ENCODE assay signal across 8 cellular contexts in the genomic region with DNA sequence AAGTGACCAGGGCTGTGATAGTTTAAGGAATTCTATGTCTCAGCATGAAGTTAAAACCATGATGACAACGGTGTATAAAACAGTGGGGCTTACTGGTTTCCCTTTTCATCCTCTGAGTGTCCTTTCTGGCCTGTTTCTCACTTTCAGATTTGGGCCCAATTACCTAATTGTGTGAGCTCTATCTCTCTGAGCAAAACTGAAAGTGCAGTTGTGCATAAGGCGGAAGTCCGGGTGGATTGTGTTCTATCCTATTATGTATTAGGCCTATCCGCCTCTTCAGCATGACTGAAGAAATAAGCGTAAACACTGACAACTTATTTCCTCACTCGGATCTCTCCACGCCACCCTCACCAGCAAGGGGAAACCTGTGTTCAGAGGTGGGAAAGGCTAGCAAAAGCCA. TPM values are rescaled to one million over a fixed set of nuclear protein-coding genes. Genes with fewer than 3 reads are reported as not detected.
A peak's percentile ranks its signal among the peaks of the same experiment; 100 is the strongest.
DNase-seq lines count a peak whose midpoint lies in the region; ATAC-seq, FAIRE-seq and TF ChIP-seq lines count a peak whose summit lies in the region.
"Not testable (repeated sequence)": the region's sequence is repeated elsewhere in the genome, so short reads cannot be mapped to it uniquely, and the experiment has no call there.

No MANE protein-coding gene starts in this region.

- ATAC-seq in GM18511 (IDR thresholded peaks at IDR 0.05; ENCODE audit: unreplicated experiment) (peak; percentile 72), GM19324 (IDR thresholded peaks at IDR 0.05; ENCODE audit: low FRiP score, unreplicated experiment) (peak; percentile 69), GM21447 (IDR thresholded peaks at IDR 0.05; ENCODE audit: unreplicated experiment) (peak; percentile 68), HG02678 (IDR thresholded peaks at IDR 0.05; ENCODE audit: unreplicated experiment) (peak; percentile 72), HG03060 (IDR thresholded peaks at IDR 0.05; ENCODE audit: low read depth, unreplicated experiment) (peak; percentile 81), HG03439 (IDR thresholded peaks at IDR 0.05; ENCODE audit: unreplicated experiment) (peak; percentile 69)
- ATAC-seq in activated T-helper 17 cell treated with anti-CD3 and anti-CD28 coated beads, Interleukin-2, amount 50 U/mL, for 72 hours (replicated peaks) = peak; percentile 59
- ATAC-seq in pancreas = not testable (repeated sequence)

- H3K27ac Mint-ChIP-seq in activated T-helper 17 cell treated with anti-CD3 and anti-CD28 coated beads, Interleukin-2, amount 50 U/mL, for 72 hours = not testable (repeated sequence)

- H3K9me3 ChIP-seq in pancreas = not testable (repeated sequence)

- not testable (repeated sequence) for H3K9me3 Mint-ChIP-seq in activated T-helper 17 cell treated with anti-CD3 and anti-CD28 coated beads, Interleukin-2, amount 50 U/mL, for 72 hours

- H3K4me3 ChIP-seq in pancreas = not testable (repeated sequence)

- H3K27ac ChIP-seq in pancreas = not testable (repeated sequence)

- not testable (repeated sequence) for TF ChIP-seq CTCF in pancreas (IDR thresholded peaks at IDR 0.05)

- H3K4me1 ChIP-seq in pancreas = peaks cover 0 to 19% (median 9%) of the 10 kb centered on the region in 3 donors

- H3K36me3 Mint-ChIP-seq in activated T-helper 17 cell treated with anti-CD3 and anti-CD28 coated beads, Interleukin-2, amount 50 U/mL, for 72 hours (ENCODE audit: low read depth) = not testable (repeated sequence)

- H3K27me3 Mint-ChIP-seq in activated T-helper 17 cell treated with anti-CD3 and anti-CD28 coated beads, Interleukin-2, amount 50 U/mL, for 72 hours = not testable (repeated sequence)

- DNase-seq in pancreas = not testable (repeated sequence)

- not testable (repeated sequence) for H3K4me1 Mint-ChIP-seq in activated T-helper 17 cell treated with anti-CD3 and anti-CD28 coated beads, Interleukin-2, amount 50 U/mL, for 72 hours

- WGBS in pancreas, 2 donors = no CpG with 5 or more reads among the region's 7 CpGs

- not testable (repeated sequence) for H3K4me3 Mint-ChIP-seq in activated T-helper 17 cell treated with anti-CD3 and anti-CD28 coated beads, Interleukin-2, amount 50 U/mL, for 72 hours

- intact Hi-C loops in pancreas (cut with DNase I) = not testable (repeated sequence)

- H3K27me3 ChIP-seq in pancreas = peaks cover 0 to 16% (median 0%) of the 10 kb centered on the region in 4 donors

- not testable (repeated sequence) for H3K36me3 ChIP-seq in pancreas

- peak; percentile 45 for FAIRE-seq in pancreas (lab: Jason Lieb, UNC)

RNA-seq across cellular contexts. Expression of a gene that starts 21.3 kb away (rescaled TPM):
- 10 to 100 TPM; 32.3 to 41.0 TPM for total RNA-seq in activated T-helper 17 cell treated with anti-CD3 and anti-CD28 coated beads, Interleukin-2, amount 50 U/mL, for 72 hours
- total RNA-seq in pancreas = 10 to 100 TPM in 3 of 6 donors, 1 to 10 TPM in 3; 5.8 to 12.9 (median 9.8) TPM
- 10 to 100 TPM; 10.6 to 18.8 TPM for polyA plus RNA-seq in pancreas
